Comparison of ENCODE assay signal across 8 cellular contexts in the genomic region with DNA sequence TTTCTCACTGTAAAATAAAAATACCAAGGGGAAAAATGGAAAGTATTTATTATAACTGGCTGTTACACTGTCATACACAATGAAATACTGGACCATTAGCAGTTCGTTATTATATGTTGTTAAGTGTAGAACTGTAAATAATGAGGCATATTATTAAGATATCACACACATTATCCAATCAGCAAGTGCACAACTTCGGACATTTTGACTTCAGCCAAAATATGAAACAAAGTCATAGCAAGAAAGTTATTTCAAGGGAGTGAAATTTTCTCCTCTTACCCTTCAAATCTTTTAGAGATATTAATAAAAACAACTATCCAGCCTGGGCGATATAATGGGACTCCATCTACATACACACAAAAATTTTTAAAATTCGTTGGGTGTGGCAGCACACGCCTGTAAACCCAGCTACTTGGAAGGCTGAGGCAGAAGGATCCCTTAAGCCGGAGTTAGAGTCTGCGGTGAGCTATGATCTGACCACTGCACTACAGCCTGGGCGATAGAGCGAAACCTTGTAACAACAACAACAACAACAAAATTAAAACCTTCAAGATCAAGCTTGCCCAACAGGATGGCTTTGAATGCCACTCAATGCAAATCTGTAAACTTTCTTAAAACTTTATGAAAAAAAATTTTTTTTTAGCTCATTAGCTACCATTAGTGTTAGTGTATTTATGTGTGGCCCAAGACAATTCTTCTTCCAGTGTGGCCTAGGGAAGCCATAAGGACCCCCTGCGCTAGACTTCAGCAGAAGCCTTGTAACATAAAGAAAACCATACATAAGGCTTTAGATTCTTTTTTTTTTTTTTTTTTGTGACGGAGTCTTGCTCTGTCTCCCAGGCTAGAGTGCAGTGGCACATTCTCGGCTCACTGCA. TPM values are rescaled to one million over a fixed set of nuclear protein-coding genes. Genes with fewer than 3 reads are reported as not detected.
A peak's percentile ranks its signal among the peaks of the same experiment; 100 is the strongest.
DNase-seq lines count a peak whose midpoint lies in the region; ATAC-seq and TF ChIP-seq lines count a peak whose summit lies in the region.

No MANE protein-coding gene starts in this region.

- peak overlapping the region; percentile 70; the same call in 1 of the 2 replicates for H3K27ac ChIP-seq in SJCRH30
- H3K27ac ChIP-seq in esophagus squamous epithelium: peak overlapping the region; percentile 94 to 99 (median 96)
- peak overlapping the region; percentile 73 to 97 (median 91) for H3K27ac ChIP-seq in skin epidermis

- CTCF ChIA-PET in activated naive CD4-positive, alpha-beta T cell treated with anti-CD3 and anti-CD28 coated beads, Interleukin-2, amount 10 ng/mL, durations not matched to agents 7 days and 5 days (lab: Charles Lee): interaction anchor here (2.7 kb wide), 1 partner anchor 40 kb away, joined by 26 read pairs; a partner anchor contains a TSS

- peak overlapping the region; percentile 94 for H3K4me3 Mint-ChIP-seq in activated naive CD4-positive, alpha-beta T cell treated with anti-CD3 and anti-CD28 coated beads, Interleukin-2, amount 10 ng/mL, durations not matched to agents 7 days and 5 days

- no peak for TF ChIP-seq POLR2A in esophagus squamous epithelium (IDR thresholded peaks at IDR 0.05)

- no peaks in the 10 kb centered on the region for H3K27me3 ChIP-seq in SJCRH30
- no peaks in the 10 kb centered on the region for H3K27me3 ChIP-seq in esophagus squamous epithelium

- no peak for DNase-seq in activated naive CD4-positive, alpha-beta T cell treated with anti-CD3 and anti-CD28 coated beads, Interleukin-2, amount 10 ng/mL, durations not matched to agents 7 days and 5 days
- no peak for DNase-seq in activated naive CD4-positive, alpha-beta T cell treated with anti-CD3 and anti-CD28 coated beads, Interleukin-2, amount 50 U/mL, for 16 hours
- DNase-seq in SJCRH30: peak; percentile 22 to 45
- DNase-seq in esophagus squamous epithelium (lab: John Stamatoyannopoulos, UW): no peak
- DNase-seq in SK-N-DZ (ENCODE audit: low spot score): no peak
- DNase-seq in NCI-H2171 treated with DMSO at 0.1 percent for 48 hours (lab: John Stamatoyannopoulos, UW): no peak

- TF ChIP-seq CTCF in esophagus squamous epithelium (IDR thresholded peaks at IDR 0.05): no peak

- intact Hi-C loops in esophagus squamous epithelium (cut with DNase I): loop anchor here (5.0 kb wide), 1 partner anchor 40 kb away; a partner anchor contains a TSS

- H3K36me3 Mint-ChIP-seq in activated naive CD4-positive, alpha-beta T cell treated with anti-CD3 and anti-CD28 coated beads, Interleukin-2, amount 10 ng/mL, durations not matched to agents 7 days and 5 days: peaks cover 35% of the 10 kb centered on the region

- peak overlapping the region; percentile 69 for H3K4me3 ChIP-seq in SJCRH30
- peak overlapping the region; percentile 52 to 83 (median 71) for H3K4me3 ChIP-seq in esophagus squamous epithelium
- H3K4me3 ChIP-seq in skin epidermis: peak overlapping the region; percentile 46 to 70 (median 67)

- H3K4me1 Mint-ChIP-seq in activated naive CD4-positive, alpha-beta T cell treated with anti-CD3 and anti-CD28 coated beads, Interleukin-2, amount 10 ng/mL, durations not matched to agents 7 days and 5 days: peaks cover 67% of the 10 kb centered on the region

- H3K4me1 ChIP-seq in SJCRH30: 0 out of 2 replicates have a peak, but pooled peaks cover 5% of the 10 kb centered on the region
- H3K4me1 ChIP-seq in esophagus squamous epithelium: peaks cover 5 to 30% (median 8%) of the 10 kb centered on the region in 3 donors

- WGBS in esophagus squamous epithelium, 2 donors: 69 to 75% methylated on average over 12 of the region's 12 CpGs

- H3K36me3 ChIP-seq in SJCRH30 (0 out of 2 replicates have a peak, but pooled peaks cover under 1% of the 10 kb centered on the region), esophagus squamous epithelium (no peaks in the 10 kb centered on the region)

- ATAC-seq in HG02623 (IDR thresholded peaks at IDR 0.05; ENCODE audit: unreplicated experiment): no peak

- peak overlapping the region; percentile 98 for H3K27ac Mint-ChIP-seq in activated naive CD4-positive, alpha-beta T cell treated with anti-CD3 and anti-CD28 coated beads, Interleukin-2, amount 10 ng/mL, durations not matched to agents 7 days and 5 days

- H3K9me3 ChIP-seq in SJCRH30 (replicated peaks): no peaks in the 10 kb centered on the region
- H3K9me3 ChIP-seq in esophagus squamous epithelium: no peaks in the 10 kb centered on the region

- no peaks in the 10 kb centered on the region for H3K27me3 Mint-ChIP-seq in activated naive CD4-positive, alpha-beta T cell treated with anti-CD3 and anti-CD28 coated beads, Interleukin-2, amount 10 ng/mL, durations not matched to agents 7 days and 5 days

- H3K9me3 Mint-ChIP-seq in activated naive CD4-positive, alpha-beta T cell treated with anti-CD3 and anti-CD28 coated beads, Interleukin-2, amount 10 ng/mL, durations not matched to agents 7 days and 5 days: peaks cover 4% of the 10 kb centered on the region

RNA-seq across cellular contexts. Expression of a gene that starts 1.3 kb away (rescaled TPM):
- total RNA-seq in SJCRH30 (2014; rRNA removed; shearing (Covaris generic)): 55.1 and 64.0 TPM in 2 replicates
- total RNA-seq in esophagus squamous epithelium: 10 to 100 TPM in 2 of 4 donors, 1 to 10 TPM in 2; 5.6 to 22.4 (median 11.0) TPM
- 64.9 and 75.2 TPM in 2 replicates for polyA plus RNA-seq in SK-N-DZ (2014; cell fraction: cytosol; rRNA removed)
- 27.4 and 27.7 TPM in 2 replicates for polyA plus RNA-seq in SK-N-DZ (2014; cell fraction: nucleus; rRNA removed)

RNA-seq across cellular contexts. Expression of a gene that starts 40.2 kb away (rescaled TPM):
- total RNA-seq in SJCRH30 (2014; rRNA removed; shearing (Covaris generic)): 484 and 529 TPM in 2 replicates
- 100 to 1,000 TPM; 278 to 377 (median 304) TPM for total RNA-seq in esophagus squamous epithelium
- polyA plus RNA-seq in SK-N-DZ (2014; cell fraction: cytosol; rRNA removed): 212 and 231 TPM in 2 replicates
- polyA plus RNA-seq in SK-N-DZ (2014; cell fraction: nucleus; rRNA removed): 192 and 244 TPM in 2 replicates

Comparison
In these comparisons a context has a peak if more than half of its experiments do, and no peak if none do; other contexts are left out.
1. DNase-seq: peak in SJCRH30 (2 of 2); none in activated naive CD4-positive, alpha-beta T cell treated with anti-CD3 and anti-CD28 coated beads, Interleukin-2, amount 10 ng/mL, durations not matched to agents 7 days and 5 days (single experiment), activated naive CD4-positive, alpha-beta T cell treated with anti-CD3 and anti-CD28 coated beads, Interleukin-2, amount 50 U/mL, for 16 hours (single experiment), esophagus squamous epithelium (single experiment), SK-N-DZ (single experiment) and NCI-H2171 treated with DMSO at 0.1 percent for 48 hours (single experiment).
2. Peak in every context shown above with its lines, with median percentiles within 50 percentile points of each other: H3K27ac ChIP-seq and H3K4me3 ChIP-seq.